ENCODE assay signal across 13 cellular contexts in the genomic region with DNA sequence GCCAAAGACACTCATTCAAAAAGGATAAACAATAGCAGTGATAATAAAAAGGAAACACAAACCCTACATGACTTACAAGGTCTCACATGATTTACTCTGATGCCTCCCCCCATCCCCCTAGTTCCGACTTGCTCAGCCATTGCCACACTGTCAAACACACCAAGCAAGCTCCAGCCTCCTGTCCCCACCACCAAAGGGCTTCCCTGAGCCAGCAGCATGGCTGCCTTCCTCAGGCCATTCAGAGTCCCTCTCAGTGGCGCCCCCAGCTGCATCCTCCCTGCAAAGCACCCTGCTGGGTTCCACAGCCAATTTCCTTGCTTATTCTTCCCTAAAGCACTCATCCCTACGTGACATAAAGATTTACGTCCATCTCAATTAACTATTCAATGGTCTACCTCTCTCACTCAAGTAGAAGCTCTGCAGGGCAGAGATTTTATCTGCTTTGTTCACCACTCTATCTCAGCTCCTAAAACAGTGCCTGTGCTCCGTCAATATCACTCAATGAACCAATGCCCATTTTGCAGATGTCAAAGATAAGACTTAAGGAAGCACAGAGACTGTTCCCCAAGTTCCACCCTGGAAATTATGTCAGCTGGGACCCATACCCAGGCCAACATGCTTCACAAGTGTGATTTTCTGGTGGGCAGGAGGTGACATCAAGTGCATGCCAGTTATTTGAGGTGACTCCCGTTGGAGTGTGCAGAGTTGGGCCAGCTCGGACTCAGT.
DNase-seq lines count a peak whose midpoint lies in the region; ATAC-seq, FAIRE-seq and TF ChIP-seq lines count a peak whose summit lies in the region.
"Had no signal": no experiment of that assay in that cellular context is flagged by ENCODE, and none has a peak within 500 bp of the region (broad histone marks: within the 10 kb centered on the region; RNA-seq: fewer than 3 reads in every experiment).

No MANE protein-coding gene starts in this region.

- dilution Hi-C loops in keratinocyte (cut with MboI; ENCODE audit: extremely low pct_ligation_motif_present, low sequenced_read_pairs): no loop called here

- TF ChIP-seq CTCF in heart left ventricle (IDR thresholded peaks at IDR 0.05) (peak in 2 of 12 donors; percentile 9 to 14), keratinocyte (optimal IDR thresholded peaks at IDR 0.05 in 1 of 3, IDR thresholded peaks at IDR 0.05 in 1 of 3, conservative IDR thresholded peaks at IDR 0.05 in 1 of 3; ENCODE audit: extremely low read depth in 1 of 3, insufficient read depth in 2 of 3, low read length in 3 of 3) (peak in 2 of 3 experiments; percentile 21 to 22), type B pancreatic cell (conservative IDR thresholded peaks at IDR 0.05) (peak; percentile 50), tibial nerve (IDR thresholded peaks at IDR 0.05) (no peak)

- no peak overlapping the region for H3K4me3 Mint-ChIP-seq in type B pancreatic cell

- no peaks in the 10 kb centered on the region for H3K27me3 Mint-ChIP-seq in type B pancreatic cell

- H3K4me3 ChIP-seq in heart left ventricle (no peak overlapping the region), keratinocyte (ENCODE audit: control insufficient read depth in 2 of 3, extremely low read depth in 1 of 3, insufficient read depth in 2 of 3, low read depth in 1 of 3, low read length in 3 of 3) (no peak overlapping the region), tibial nerve (no peak overlapping the region)
- H3K4me3 ChIP-seq: GM23248 had no signal

- H3K27ac ChIP-seq in heart left ventricle (peak overlapping the region in 7 of 12 donors; percentile 35 to 70 (median 43)), keratinocyte (ENCODE audit: control insufficient read depth, insufficient read depth, low read length) (no peak overlapping the region), tibial nerve (no peak overlapping the region)
- H3K27ac ChIP-seq: GM23248 had no signal

- no peaks in the 10 kb centered on the region for H3K9me1 ChIP-seq in keratinocyte (ENCODE audit: control insufficient read depth, extremely low read depth, insufficient read depth, low read length)

- H3K4me1 ChIP-seq in heart left ventricle (peaks cover 14 to 38% (median 31%) of the 10 kb centered on the region in 12 donors), keratinocyte (ENCODE audit: control insufficient read depth, extremely low read depth, insufficient read depth, low read length) (no peaks in the 10 kb centered on the region), tibial nerve (peaks cover 0 to 15% (median 0%) of the 10 kb centered on the region in 4 donors)

- H3K9ac ChIP-seq in keratinocyte (ENCODE audit: control insufficient read depth, extremely low read depth, insufficient read depth, low read length): no peak overlapping the region
- H3K9ac ChIP-seq: GM23248 had no signal

- no peak overlapping the region for H2AFZ ChIP-seq in keratinocyte (ENCODE audit: control insufficient read depth, low read length)
- H2AFZ ChIP-seq: GM23248 had no signal

- H3K4me2 ChIP-seq in keratinocyte (ENCODE audit: control insufficient read depth, extremely low read depth, insufficient read depth, low read depth, low read length): no peak overlapping the region

- 64 to 88% (median 79%) methylated on average over 5 to 7 of the region's 7 CpGs for WGBS in heart left ventricle, 4 donors
- 87% methylated on average over 7 of the region's 7 CpGs for WGBS in tibial nerve, 2 donors

- TF ChIP-seq EP300 in tibial nerve (IDR thresholded peaks at IDR 0.05): no peak

- H3K9me3 ChIP-seq in heart left ventricle: no peaks in the 10 kb centered on the region
- H3K9me3 ChIP-seq in keratinocyte (ENCODE audit: control insufficient read depth, low read depth, low read length): no peaks in the 10 kb centered on the region
- no peaks in the 10 kb centered on the region for H3K9me3 ChIP-seq in tibial nerve

- no peaks in the 10 kb centered on the region for H3K36me3 Mint-ChIP-seq in type B pancreatic cell

- no peaks in the 10 kb centered on the region for H3K9me3 Mint-ChIP-seq in type B pancreatic cell

- H3K27ac Mint-ChIP-seq in type B pancreatic cell: no peak overlapping the region

- intact Hi-C loops in heart left ventricle (cut with DNase I) (no loop called here), cardiac septum (cut with DNase I) (loop anchor here (5.0 kb wide), 1 partner anchor 69 kb away; no protein-coding TSS in a partner anchor)

- H3K79me2 ChIP-seq in keratinocyte (ENCODE audit: control insufficient read depth, insufficient read depth, low read length): no peaks in the 10 kb centered on the region

- DNase-seq in heart left ventricle (no peak), cardiac septum (ENCODE audit: low spot score) (no peak), UCSD-AML1 (lab: John Stamatoyannopoulos, UW; ENCODE audit: unreplicated experiment) (peak; percentile 33), keratinocyte (ENCODE audit: low read depth, low spot score) (no peak), type B pancreatic cell (ENCODE audit: extremely low spot score, unreplicated experiment) (no peak), GOT3 (lab: John Stamatoyannopoulos, UW) (no peak), tibial nerve (ENCODE audit: low spot score in 2 of 2) (no peak)
- DNase-seq: activated T-cell treated with anti-CD3 and anti-CD28 coated beads, Interleukin-2, amount 50 U/mL, for 1 hour; GM23248; NCI-H1417 treated with DMSO at 0.1 percent for 48 hours; NCI-H526 treated with DMSO at 0.1 percent for 48 hours had no signal

- FAIRE-seq in keratinocyte (lab: Jason Lieb, UNC): no peak
- FAIRE-seq: frontal cortex had no signal

- no peak for TF ChIP-seq POLR2A in heart left ventricle (IDR thresholded peaks at IDR 0.05)
- TF ChIP-seq POLR2A in tibial nerve (IDR thresholded peaks at IDR 0.05): no peak

- no peaks in the 10 kb centered on the region for H4K20me1 ChIP-seq in keratinocyte (ENCODE audit: control insufficient read depth, extremely low read depth, insufficient read depth, low read length)

- peak in 1 of 4 donors; percentile 26 for ATAC-seq in heart left ventricle
- no peak for ATAC-seq in GM19023 (IDR thresholded peaks at IDR 0.05; ENCODE audit: unreplicated experiment)

- H3K36me3 ChIP-seq in heart left ventricle: no peaks in the 10 kb centered on the region
- no peaks in the 10 kb centered on the region for H3K36me3 ChIP-seq in keratinocyte (ENCODE audit: control insufficient read depth in 2 of 2, extremely low read depth in 1 of 2, insufficient read depth in 2 of 2, low read length in 2 of 2)
- H3K36me3 ChIP-seq in tibial nerve: no peaks in the 10 kb centered on the region

- H3K4me1 Mint-ChIP-seq in type B pancreatic cell (ENCODE audit: unreplicated experiment): peaks cover 21% of the 10 kb centered on the region

- H3K27me3 ChIP-seq in heart left ventricle (no peaks in the 10 kb centered on the region), keratinocyte (ENCODE audit: control insufficient read depth, extremely low read depth, insufficient read depth, low read length) (no peaks in the 10 kb centered on the region), tibial nerve (no peaks in the 10 kb centered on the region)

Comparison
In these comparisons a context has a peak if more than half of its experiments do, and no peak if none do; other contexts are left out.
1. H3K27ac ChIP-seq: peak in heart left ventricle (7 of 12); none in keratinocyte (single experiment) and tibial nerve (0 of 4).
2. CTCF ChIP-seq: peak in keratinocyte (2 of 3) and type B pancreatic cell (single experiment); none in tibial nerve (0 of 5).